ENCODE assay signal across 13 cellular contexts in the genomic region with DNA sequence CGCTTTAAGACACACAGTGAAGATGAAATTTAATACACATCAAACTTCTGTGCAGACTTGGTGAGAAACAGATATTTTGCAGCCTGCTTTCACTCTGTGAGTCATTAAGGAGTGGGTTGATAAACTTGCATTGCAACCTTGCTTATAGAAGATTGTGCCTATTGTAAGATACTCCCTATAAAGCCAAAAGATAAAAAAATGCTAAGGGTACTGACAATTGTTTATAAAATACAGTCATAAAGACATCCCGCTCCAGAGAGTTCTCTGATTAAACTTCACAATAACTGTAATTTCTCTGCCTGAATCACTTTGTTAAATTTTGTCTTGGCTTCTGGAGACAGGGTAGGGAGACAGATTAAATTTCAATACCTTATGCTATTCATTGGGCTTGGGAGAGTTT. TPM values are rescaled to one million over a fixed set of nuclear protein-coding genes. Genes with fewer than 3 reads are reported as not detected.
DNase-seq lines count a peak whose midpoint lies in the region; ATAC-seq and TF ChIP-seq lines count a peak whose summit lies in the region.
"Had no signal": no experiment of that assay in that cellular context is flagged by ENCODE, and none has a peak within 500 bp of the region (broad histone marks: within the 10 kb centered on the region; RNA-seq: fewer than 3 reads in every experiment).

No MANE protein-coding gene starts in this region.

- CTCF ChIA-PET in MCF 10A (lab: Yijun Ruan, JAX) (no interaction called here), RWPE1 (lab: Yijun Ruan, JAX) (interaction anchor here (0.7 kb wide), 1 partner anchor 1065 kb away, joined by 3 read pairs; no protein-coding TSS in a partner anchor)

- POLR2A ChIA-PET in MCF 10A (lab: Yijun Ruan, JAX) (interaction anchor here (0.6 to 1.3 kb wide), 2 partner anchors 47 to 152 kb away, joined by 3 to 4 read pairs; no protein-coding TSS in a partner anchor), RWPE1 (lab: Yijun Ruan, JAX; ENCODE audit: low non-redundant PET) (no interaction called here)

- TF ChIP-seq CTCF in MCF 10A (IDR thresholded peaks at IDR 0.05; ENCODE audit: unreplicated experiment) (no peak), breast epithelium (IDR thresholded peaks at IDR 0.05) (no peak), RWPE1 (conservative IDR thresholded peaks at IDR 0.05; ENCODE audit: low read depth) (no peak), progenitor cell of endocrine pancreas (IDR thresholded peaks at IDR 0.05; ENCODE audit: unreplicated experiment) (no peak)

- no peak overlapping the region for H3K4me3 ChIP-seq in breast epithelium
- H3K4me3 ChIP-seq: upper lobe of right lung had no signal

- no peak for TF ChIP-seq POLR2A in breast epithelium (IDR thresholded peaks at IDR 0.05)

- H3K4me3 Mint-ChIP-seq in MCF 10A (ENCODE audit: unreplicated experiment): no peak overlapping the region
- H3K4me3 Mint-ChIP-seq in progenitor cell of endocrine pancreas (ENCODE audit: low read depth): no peak overlapping the region
- H3K4me3 Mint-ChIP-seq: effector memory CD8-positive, alpha-beta T cell had no signal

- H3K27ac ChIP-seq in breast epithelium: no peak overlapping the region
- H3K27ac ChIP-seq in RWPE1: no peak overlapping the region
- H3K27ac ChIP-seq: upper lobe of right lung had no signal

- no peaks in the 10 kb centered on the region for H3K36me3 ChIP-seq in breast epithelium
- H3K36me3 ChIP-seq: upper lobe of right lung had no signal

- H3K27me3 ChIP-seq in breast epithelium: no peaks in the 10 kb centered on the region
- H3K27me3 ChIP-seq: upper lobe of right lung had no signal

- H3K36me3 Mint-ChIP-seq in MCF 10A (ENCODE audit: insufficient read depth, unreplicated experiment) (no peaks in the 10 kb centered on the region), progenitor cell of endocrine pancreas (ENCODE audit: insufficient read depth) (peaks cover 6% of the 10 kb centered on the region)

- intact Hi-C loops in MCF 10A (cut with micrococcal nuclease): no loop called here
- intact Hi-C loops in breast epithelium (cut with DNase I; ENCODE audit: low total_unique reads): no loop called here

- peaks cover 38% of the 10 kb centered on the region for H3K4me1 Mint-ChIP-seq in MCF 10A (ENCODE audit: insufficient read depth, unreplicated experiment)
- H3K4me1 Mint-ChIP-seq in progenitor cell of endocrine pancreas (ENCODE audit: low read depth): peaks cover 22% of the 10 kb centered on the region

- H3K27me3 Mint-ChIP-seq in MCF 10A (ENCODE audit: insufficient read depth, unreplicated experiment) (no peaks in the 10 kb centered on the region), progenitor cell of endocrine pancreas (no peaks in the 10 kb centered on the region)
- H3K27me3 Mint-ChIP-seq: effector memory CD8-positive, alpha-beta T cell had no signal

- no peaks in the 10 kb centered on the region for H3K4me1 ChIP-seq in breast epithelium
- H3K4me1 ChIP-seq: upper lobe of right lung had no signal

- no TSS peak for BruUV-seq in MCF 10A (replicated peaks; lab: Mats Ljungman, UMichigan)

- peak overlapping the region; percentile 73 for H3K27ac Mint-ChIP-seq in MCF 10A (ENCODE audit: low read depth, unreplicated experiment)
- H3K27ac Mint-ChIP-seq in progenitor cell of endocrine pancreas: no peak overlapping the region

- H3K9me3 Mint-ChIP-seq in MCF 10A (ENCODE audit: unreplicated experiment) (no peaks in the 10 kb centered on the region), progenitor cell of endocrine pancreas (ENCODE audit: low read depth) (peaks cover 11% of the 10 kb centered on the region)
- H3K9me3 Mint-ChIP-seq: effector memory CD8-positive, alpha-beta T cell had no signal

- DNase-seq in MCF 10A (ENCODE audit: unreplicated experiment) (peak; percentile 55), breast epithelium (ENCODE audit: low spot score in 2 of 2) (no peak), RWPE1 (ENCODE audit: low spot score) (peak; percentile 29), progenitor cell of endocrine pancreas (ENCODE audit: low spot score, unreplicated experiment) (no peak), DMS53 (lab: John Stamatoyannopoulos, UW) (no peak)
- no peak for DNase-seq in activated naive CD4-positive, alpha-beta T cell treated with anti-CD3 and anti-CD28 coated beads, Interleukin-2, amount 50 U/mL, for 16 hours
- DNase-seq in stimulated activated CD4-positive, alpha-beta T cell treated with anti-CD3 and anti-CD28 coated beads, Interleukin-15, amount 100 ng/mL, for 24 hours: no peak
- DNase-seq: DMS79; effector memory CD8-positive, alpha-beta T cell; hypothalamus; NCI-H510A; upper lobe of right lung had no signal

- peak; percentile 55 for ATAC-seq in esophagus mucosa
- ATAC-seq: effector memory CD8-positive, alpha-beta T cell; upper lobe of right lung had no signal

- H3K9me3 ChIP-seq in breast epithelium: no peaks in the 10 kb centered on the region
- H3K9me3 ChIP-seq: upper lobe of right lung had no signal

RNA-seq across cellular contexts. Expression of gene GALNT7, which starts 49.1 kb away (rescaled TPM):
- total RNA-seq in MCF 10A (2022): 13.7 and 19.9 TPM in 2 replicates
- total RNA-seq in breast epithelium: 10 to 100 TPM; 10.7 to 67.2 (median 52.2) TPM
- 39.0 TPM for total RNA-seq in esophagus mucosa
- 65.6 and 67.8 TPM in 2 replicates for total RNA-seq in progenitor cell of endocrine pancreas

Comparison
In these comparisons a context has a peak if more than half of its experiments do, and no peak if none do; other contexts are left out.
1. DNase-seq: peak in MCF 10A (single experiment) and RWPE1 (single experiment); none in breast epithelium (0 of 2), progenitor cell of endocrine pancreas (single experiment), DMS53 (single experiment), activated naive CD4-positive, alpha-beta T cell treated with anti-CD3 and anti-CD28 coated beads, Interleukin-2, amount 50 U/mL, for 16 hours (single experiment) and stimulated activated CD4-positive, alpha-beta T cell treated with anti-CD3 and anti-CD28 coated beads, Interleukin-15, amount 100 ng/mL, for 24 hours (single experiment).